ENCODE assay signal across 16 cellular contexts in the genomic region with DNA sequence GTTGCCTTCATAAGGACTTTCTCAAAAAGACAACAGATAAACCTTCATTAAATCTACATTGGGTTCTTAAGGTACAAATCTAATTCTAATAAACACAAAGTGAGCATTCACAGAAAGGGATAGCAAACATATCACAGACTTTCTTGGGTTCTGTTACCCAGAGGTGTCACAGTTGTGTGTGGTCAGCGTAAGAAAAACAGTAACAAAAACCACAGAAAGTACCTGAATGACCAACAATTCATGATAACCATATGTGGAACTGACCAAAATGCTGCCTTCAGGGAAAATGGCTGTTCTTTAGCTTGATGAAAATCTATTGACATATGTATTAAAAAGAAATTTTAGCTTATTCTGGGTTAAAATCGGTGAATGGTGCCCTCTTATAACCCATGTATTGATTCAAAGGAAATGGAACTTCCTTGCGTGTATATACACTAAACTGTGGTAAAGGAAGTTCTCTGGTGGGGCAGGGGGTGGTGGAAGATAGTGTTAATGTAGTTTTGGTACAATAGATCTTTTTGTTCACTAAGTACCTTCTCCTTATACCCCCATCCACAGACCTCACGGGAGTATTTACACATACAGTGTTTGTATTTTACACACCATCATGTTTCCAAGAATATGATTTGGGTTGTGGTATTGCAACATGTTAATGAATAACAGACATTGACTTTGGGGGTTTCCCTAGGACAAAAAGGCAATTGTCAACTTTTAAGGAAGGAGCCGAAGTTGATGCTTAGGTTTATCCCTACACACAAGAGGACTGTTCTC.
DNase-seq lines count a peak whose midpoint lies in the region; ATAC-seq and TF ChIP-seq lines count a peak whose summit lies in the region.
"Had no signal": no experiment of that assay in that cellular context is flagged by ENCODE, and none has a peak within 500 bp of the region (broad histone marks: within the 10 kb centered on the region; RNA-seq: fewer than 3 reads in every experiment).

No MANE protein-coding gene starts in this region.

- peaks cover 0 to 3% of the 10 kb centered on the region in 2 donors for H3K36me3 Mint-ChIP-seq in activated T-cell treated with anti-CD3 and anti-CD28 coated beads, Interleukin-2, amount 50 U/mL, for 72 hours (ENCODE audit: insufficient read depth in 2 of 2)
- H3K36me3 Mint-ChIP-seq in stimulated activated effector memory CD8-positive, alpha-beta T cell treated with anti-CD3 and anti-CD28 coated beads, Interleukin-12 subunit alpha, Interleukin-12 subunit beta, amount 100 ng/mL, for 72 hours: no peaks in the 10 kb centered on the region

- H3K4me3 Mint-ChIP-seq in activated T-cell treated with anti-CD3 and anti-CD28 coated beads, Interleukin-2, amount 50 U/mL, for 72 hours: no peak overlapping the region
- no peak overlapping the region for H3K4me3 Mint-ChIP-seq in stimulated activated effector memory CD8-positive, alpha-beta T cell treated with anti-CD3 and anti-CD28 coated beads, Interleukin-12 subunit alpha, Interleukin-12 subunit beta, amount 100 ng/mL, for 72 hours
- H3K4me3 Mint-ChIP-seq: activated CD4-positive, alpha-beta memory T cell treated with anti-CD3 and anti-CD28 coated beads, Interleukin-2, amount 10 ng/mL, durations not matched to agents 7 days and 5 days; activated naive CD8-positive, alpha-beta T cell treated with anti-CD3 and anti-CD28 coated beads for 36 hours; GM23338 had no signal

- no peak for DNase-seq in activated T-cell treated with anti-CD3 and anti-CD28 coated beads, Interleukin-2, amount 50 U/mL, for 72 hours
- no peak for DNase-seq in activated T-cell treated with anti-CD3 and anti-CD28 coated beads, Interleukin-2, amount 50 U/mL, for 1 hour
- no peak for DNase-seq in stimulated activated effector memory CD8-positive, alpha-beta T cell treated with anti-CD3 and anti-CD28 coated beads, Interleukin-12 subunit alpha, Interleukin-12 subunit beta, amount 100 ng/mL, for 72 hours (ENCODE audit: low spot score in 2 of 2)
- DNase-seq in tibial artery: no peak
- no peak for DNase-seq in cerebellar nuclear complex (lab: John Stamatoyannopoulos, UW)
- DNase-seq: activated CD4-positive, alpha-beta memory T cell treated with anti-CD3 and anti-CD28 coated beads, Interleukin-2, amount 10 ng/mL, durations not matched to agents 7 days and 5 days; activated naive CD8-positive, alpha-beta T cell treated with anti-CD3 and anti-CD28 coated beads for 36 hours; NCI-H1436 treated with DMSO at 0.1 percent for 48 hours; sigmoid colon had no signal

- H3K27me3 Mint-ChIP-seq in activated T-cell treated with anti-CD3 and anti-CD28 coated beads, Interleukin-2, amount 50 U/mL, for 72 hours (ENCODE audit: low read depth): peaks cover 6% of the 10 kb centered on the region
- H3K27me3 Mint-ChIP-seq: activated CD4-positive, alpha-beta memory T cell treated with anti-CD3 and anti-CD28 coated beads, Interleukin-2, amount 10 ng/mL, durations not matched to agents 7 days and 5 days had no signal

- TF ChIP-seq CTCF in KMS-11 (conservative IDR thresholded peaks at IDR 0.05; ENCODE audit: low read depth, low read length): no peak
- TF ChIP-seq CTCF in tibial artery (IDR thresholded peaks at IDR 0.05): no peak

- H3K4me1 ChIP-seq in KMS-11 (ENCODE audit: low read depth, poor library complexity, severe bottlenecking) (peaks cover 21% of the 10 kb centered on the region), tibial artery (no peaks in the 10 kb centered on the region)
- H3K4me1 ChIP-seq: esophagus muscularis mucosa, sigmoid colon had no signal

- peak; percentile 9 to 33 for ATAC-seq in activated T-cell treated with anti-CD3 and anti-CD28 coated beads, Interleukin-2, amount 50 U/mL, for 72 hours (replicated peaks in 1 of 2)
- ATAC-seq in HG02943 (IDR thresholded peaks at IDR 0.05; ENCODE audit: low read depth, unreplicated experiment) (peak; percentile 96), GM21825 (IDR thresholded peaks at IDR 0.05; ENCODE audit: unreplicated experiment) (no peak)
- peak; percentile 82 for ATAC-seq in stimulated activated effector memory CD8-positive, alpha-beta T cell treated with anti-CD3 and anti-CD28 coated beads, Interleukin-12 subunit alpha, Interleukin-12 subunit beta, amount 100 ng/mL, for 72 hours
- ATAC-seq: GM23338 had no signal

- no peak overlapping the region for H3K9ac ChIP-seq in KMS-11

- H2AFZ ChIP-seq in KMS-11 (ENCODE audit: low read depth): no peak overlapping the region
- H2AFZ ChIP-seq: GM23338 had no signal

- H3K79me2 ChIP-seq in KMS-11 (ENCODE audit: insufficient read depth, low read depth): no peaks in the 10 kb centered on the region

- H3K27ac ChIP-seq in KMS-11 (no peak overlapping the region), tibial artery (no peak overlapping the region)
- H3K27ac ChIP-seq: 22Rv1, esophagus muscularis mucosa, sigmoid colon, thoracic aorta had no signal

- H3K9me3 Mint-ChIP-seq in activated T-cell treated with anti-CD3 and anti-CD28 coated beads, Interleukin-2, amount 50 U/mL, for 72 hours: peaks cover 2 to 13% of the 10 kb centered on the region in 2 donors
- peaks cover 3% of the 10 kb centered on the region for H3K9me3 Mint-ChIP-seq in stimulated activated effector memory CD8-positive, alpha-beta T cell treated with anti-CD3 and anti-CD28 coated beads, Interleukin-12 subunit alpha, Interleukin-12 subunit beta, amount 100 ng/mL, for 72 hours
- H3K9me3 Mint-ChIP-seq: GM23338 had no signal

- no peaks in the 10 kb centered on the region for H3K9me3 ChIP-seq in tibial artery
- H3K9me3 ChIP-seq: esophagus muscularis mucosa, sigmoid colon, thoracic aorta had no signal

- H3K4me1 Mint-ChIP-seq in activated T-cell treated with anti-CD3 and anti-CD28 coated beads, Interleukin-2, amount 50 U/mL, for 72 hours (ENCODE audit: low read depth): peaks cover 8% of the 10 kb centered on the region
- H3K4me1 Mint-ChIP-seq in stimulated activated effector memory CD8-positive, alpha-beta T cell treated with anti-CD3 and anti-CD28 coated beads, Interleukin-12 subunit alpha, Interleukin-12 subunit beta, amount 100 ng/mL, for 72 hours: peaks cover 8% of the 10 kb centered on the region
- H3K4me1 Mint-ChIP-seq: activated naive CD8-positive, alpha-beta T cell treated with anti-CD3 and anti-CD28 coated beads for 36 hours; GM23338 had no signal

- H4K20me1 ChIP-seq in KMS-11 (ENCODE audit: insufficient read depth): no peaks in the 10 kb centered on the region

- intact Hi-C loops in tibial artery (cut with DNase I; ENCODE audit: low total_unique reads): no loop called here

- H3K36me3 ChIP-seq in KMS-11 (ENCODE audit: insufficient read depth): no peaks in the 10 kb centered on the region
- H3K36me3 ChIP-seq in tibial artery: peaks cover 0 to 15% (median 9%) of the 10 kb centered on the region in 3 donors
- H3K36me3 ChIP-seq: thoracic aorta had no signal

- H3K27ac Mint-ChIP-seq in activated T-cell treated with anti-CD3 and anti-CD28 coated beads, Interleukin-2, amount 50 U/mL, for 72 hours: no peak overlapping the region
- no peak overlapping the region for H3K27ac Mint-ChIP-seq in stimulated activated effector memory CD8-positive, alpha-beta T cell treated with anti-CD3 and anti-CD28 coated beads, Interleukin-12 subunit alpha, Interleukin-12 subunit beta, amount 100 ng/mL, for 72 hours
- H3K27ac Mint-ChIP-seq: activated CD4-positive, alpha-beta memory T cell treated with anti-CD3 and anti-CD28 coated beads, Interleukin-2, amount 10 ng/mL, durations not matched to agents 7 days and 5 days; activated naive CD8-positive, alpha-beta T cell treated with anti-CD3 and anti-CD28 coated beads for 36 hours; GM23338 had no signal

- peak overlapping the region; percentile 55 for H3K4me2 ChIP-seq in KMS-11
- H3K4me2 ChIP-seq: GM23338 had no signal

- H3K4me3 ChIP-seq in KMS-11 (IDR thresholded peaks at IDR 0.05; ENCODE audit: insufficient read depth, low read depth, low read length) (no peak overlapping the region), tibial artery (no peak overlapping the region)
- H3K4me3 ChIP-seq: esophagus muscularis mucosa, GM23338, sigmoid colon, thoracic aorta had no signal

- no peaks in the 10 kb centered on the region for H3K27me3 ChIP-seq in KMS-11 (ENCODE audit: insufficient read depth, low read depth)
- H3K27me3 ChIP-seq in tibial artery: no peaks in the 10 kb centered on the region
- H3K27me3 ChIP-seq: esophagus muscularis mucosa, sigmoid colon had no signal
